In genomic region chr6:115717062-115717461, GRCh38 we compare ENCODE assay signal across 1 cellular context.
A peak's percentile ranks its signal among the peaks of the same experiment; 100 is the strongest.
TF ChIP-seq lines count a peak whose summit lies in the region.

No MANE protein-coding gene starts in this region.

TF ChIP-seq in GM12878, 131 proteins besides CTCF, POLR2A, EP300 and RAD21 (continued from another document):
- TF ChIP-seq CUX1 (IDR thresholded peaks at IDR 0.05; ENCODE audit: insufficient replicate concordance, low read depth, low read length) (no peak), IKZF1 (conservative IDR thresholded peaks at IDR 0.05) (peak; percentile 66), SREBF2 (IDR thresholded peaks at IDR 0.05; ENCODE audit: low read length) (no peak), REST (IDR thresholded peaks at IDR 0.05; ENCODE audit: low read depth, low read length) (no peak), E2F8 (IDR thresholded peaks at IDR 0.05; ENCODE audit: low read depth, partially characterized antibody) (no peak), ELK1 (IDR thresholded peaks at IDR 0.05; ENCODE audit: low read depth, low read length) (no peak), KAT2A (conservative IDR thresholded peaks at IDR 0.05; ENCODE audit: control insufficient read depth, low read depth, low read length) (no peak), SMARCA5 (IDR thresholded peaks at IDR 0.05) (no peak), ETV6 (conservative IDR thresholded peaks at IDR 0.05 in 1 of 2, IDR thresholded peaks at IDR 0.05 in 1 of 2; ENCODE audit: borderline replicate concordance in 1 of 2, low read depth in 1 of 2) (no peak), SMC3 (IDR thresholded peaks at IDR 0.05; ENCODE audit: borderline replicate concordance, low read length) (no peak), ZBTB11 (CRISPR knock-in tag; IDR thresholded peaks at IDR 0.05) (no peak), FOXK2 (IDR thresholded peaks at IDR 0.05) (no peak), SP1 (IDR thresholded peaks at IDR 0.05; ENCODE audit: low read depth, low read length) (no peak), FOXM1 (IDR thresholded peaks at IDR 0.05; ENCODE audit: low read depth, low read length) (no peak), TAF1 (IDR thresholded peaks at IDR 0.05; ENCODE audit: borderline replicate concordance, low read depth, low read length) (no peak), PBX3 (IDR thresholded peaks at IDR 0.05; ENCODE audit: insufficient replicate concordance, low read depth, low read length) (no peak), KDM1A (IDR thresholded peaks at IDR 0.05; ENCODE audit: borderline replicate concordance) (no peak), ATF7 (IDR thresholded peaks at IDR 0.05; ENCODE audit: low read depth) (no peak), KLF5 (IDR thresholded peaks at IDR 0.05; ENCODE audit: partially characterized antibody) (no peak), BCL11A (IDR thresholded peaks at IDR 0.05; ENCODE audit: low read depth, low read length) (peak; percentile 80), TARDBP (IDR thresholded peaks at IDR 0.05; ENCODE audit: borderline replicate concordance) (no peak), ZNF384 (IDR thresholded peaks at IDR 0.05; ENCODE audit: borderline replicate concordance, low read depth, low read length) (no peak), USF1 (IDR thresholded peaks at IDR 0.05; ENCODE audit: borderline replicate concordance, extremely low read length, insufficient read depth, low read depth, low read length) (no peak), STAT1 (conservative IDR thresholded peaks at IDR 0.05) (no peak), HDAC6 (IDR thresholded peaks at IDR 0.05; ENCODE audit: unreplicated experiment) (no peak), SUZ12 (IDR thresholded peaks at IDR 0.05; ENCODE audit: unreplicated experiment) (no peak), E2F4 (IDR thresholded peaks at IDR 0.05; ENCODE audit: low read depth, low read length) (no peak), IKZF2 (IDR thresholded peaks at IDR 0.05) (peak; percentile 57 to 59; a peak in 2 of 4 replicates), TCF12 (IDR thresholded peaks at IDR 0.05; ENCODE audit: low read depth, low read length) (no peak), WRNIP1 (IDR thresholded peaks at IDR 0.05; ENCODE audit: borderline replicate concordance, low read depth, low read length) (no peak), ATF2 (IDR thresholded peaks at IDR 0.05; ENCODE audit: low read length) (peak; percentile 38; the same call in 1 of the 2 replicates)
